ENCODE assay signal across 10 cellular contexts in genomic region chr2:68203587-68203986, GRCh38. TPM values are rescaled to one million over a fixed set of nuclear protein-coding genes. Genes with fewer than 3 reads are reported as not detected.
A peak's percentile ranks its signal among the peaks of the same experiment; 100 is the strongest.
DNase-seq lines count a peak whose midpoint lies in the region; ATAC-seq and TF ChIP-seq lines count a peak whose summit lies in the region.
"Had no signal": no experiment of that assay in that cellular context is flagged by ENCODE, and none has a peak within 500 bp of the region (broad histone marks: within the 10 kb centered on the region; RNA-seq: fewer than 3 reads in every experiment).

No MANE protein-coding gene starts in this region.

- H3K9me3 Mint-ChIP-seq in CD14-positive monocyte (peaks cover 0 to 2% (median 0%) of the 10 kb centered on the region in 7 donors), WTC11 (no peaks in the 10 kb centered on the region)

- H3K4me1 Mint-ChIP-seq in CD14-positive monocyte (peaks cover 38% of the 10 kb centered on the region), WTC11 (peaks cover 10% of the 10 kb centered on the region)

- intact Hi-C loops in CD14-positive monocyte (cut with micrococcal nuclease) (no loop called here), left lung (cut with DNase I) (no loop called here)

- ATAC-seq in GM19035 (IDR thresholded peaks at IDR 0.05; ENCODE audit: unreplicated experiment) (peak; percentile 91), HG02973 (IDR thresholded peaks at IDR 0.05; ENCODE audit: unreplicated experiment) (peak; percentile 86), WTC11 (no peak), left lung (no peak)
- ATAC-seq: K562 had no signal

- DNase-seq in CD14-positive monocyte (ENCODE audit: low spot score) (no peak), WTC11 (ENCODE audit: low spot score) (no peak), left lung (no peak), 8988T (no peak), NCI-H2171 (lab: John Stamatoyannopoulos, UW) (no peak), cerebellar cortex (ENCODE audit: low spot score) (no peak)

- CTCF ChIA-PET in WTC11 (lab: Charles Lee), result interaction anchor here (1.4 kb wide), 1 partner anchor 22 kb away, joined by 3 read pairs; no protein-coding TSS in a partner anchor

- no peaks in the 10 kb centered on the region for H3K9me3 ChIP-seq in left lung

- POLR2A ChIA-PET in WTC11 (lab: Charles Lee), result no interaction called here

- H3K27me3 Mint-ChIP-seq in CD14-positive monocyte (ENCODE audit: low read depth in 3 of 3) (no peaks in the 10 kb centered on the region), WTC11 (ENCODE audit: low read depth) (no peaks in the 10 kb centered on the region)

- H3K36me3 ChIP-seq in left lung, result peaks cover 0 to 10% of the 10 kb centered on the region in 2 donors

- H3K4me3 Mint-ChIP-seq in CD14-positive monocyte (peak overlapping the region; percentile 1 to 48), WTC11 (no peak overlapping the region)

- no peak for TF ChIP-seq CTCF in CD14-positive monocyte (IDR thresholded peaks at IDR 0.05)
- no peak for TF ChIP-seq CTCF in WTC11 (IDR thresholded peaks at IDR 0.05)
- TF ChIP-seq CTCF in left lung (IDR thresholded peaks at IDR 0.05), result no peak

- no peaks in the 10 kb centered on the region for H3K27me3 ChIP-seq in left lung

- peaks cover 14 to 26% of the 10 kb centered on the region in 2 donors for H3K36me3 Mint-ChIP-seq in CD14-positive monocyte
- no peaks in the 10 kb centered on the region for H3K36me3 Mint-ChIP-seq in WTC11

- no peak overlapping the region for H3K27ac ChIP-seq in left lung
- H3K27ac ChIP-seq: C4-2B had no signal

- H3K27ac Mint-ChIP-seq in CD14-positive monocyte (peak overlapping the region in 6 of 7 donors; percentile 3 to 88 (median 54)), WTC11 (peak overlapping the region; percentile 92)

- no peak overlapping the region for H3K4me3 ChIP-seq in left lung
- H3K4me3 ChIP-seq: K562 had no signal

- H3K4me1 ChIP-seq in left lung, result peaks cover 0 to 48% of the 10 kb centered on the region in 2 donors

TF ChIP-seq in WTC11, 78 proteins besides CTCF, POLR2A, EP300 and RAD21:
- TF ChIP-seq GTF2I (CRISPR knock-in tag; conservative IDR thresholded peaks at IDR 0.05) (no peak), TEAD1 (CRISPR knock-in tag; IDR thresholded peaks at IDR 0.05) (no peak)
TF ChIP-seq in WTC11: peak in this region for 0.

RNA-seq across cellular contexts. Expression of gene PNO1, which starts 45.9 kb away (rescaled TPM):
- polyA plus RNA-seq in CD14-positive monocyte, result 10 to 100 TPM; 10.8 to 14.0 TPM
- total RNA-seq in WTC11 (2021) (23.2 to 25.5 TPM (median 24.0 TPM) in 3 replicates), left lung (10 to 100 TPM in 1 of 2 donors, 1 to 10 TPM in 1; 9.4 to 13.9 TPM)

RNA-seq across cellular contexts. Expression of gene PPP3R1, which starts 48.7 kb away (rescaled TPM):
- 10 to 100 TPM in 1 of 2 donors, 1 to 10 TPM in 1; 8.7 to 10.7 TPM for polyA plus RNA-seq in CD14-positive monocyte
- total RNA-seq in WTC11 (2021) (53.7 to 61.4 TPM (median 54.3 TPM) in 3 replicates), left lung (10 to 100 TPM; 50.2 to 69.0 TPM)

Comparison
In these comparisons a context has a peak if more than half of its experiments do, and no peak if none do; other contexts are left out.
1. ATAC-seq: peak in GM19035 (single experiment) and HG02973 (single experiment); none in WTC11 (single experiment) and left lung (single experiment).